ENCODE assay signal across 24 cellular contexts in the genomic region with DNA sequence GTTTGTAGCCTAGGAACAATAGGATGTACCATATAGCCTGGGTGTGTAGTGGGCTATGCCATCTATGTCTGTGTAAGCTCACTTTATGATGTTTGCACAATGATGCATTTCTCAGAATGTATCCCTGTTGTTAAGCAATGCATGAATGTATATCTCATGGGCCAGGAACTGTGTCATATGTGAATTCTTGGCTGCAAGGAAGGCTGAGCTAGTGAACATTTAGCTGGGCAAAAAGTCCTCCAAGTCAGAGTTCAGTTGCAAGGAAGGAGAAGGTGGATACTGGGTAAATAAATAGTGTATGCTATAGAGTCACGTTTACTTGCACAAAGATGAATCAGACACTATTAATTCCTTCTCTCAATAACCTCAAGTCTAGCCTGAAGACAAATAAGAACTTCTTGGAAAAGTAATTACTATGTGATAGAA.
DNase-seq lines count a peak whose midpoint lies in the region; ATAC-seq and TF ChIP-seq lines count a peak whose summit lies in the region.
"Had no signal": no experiment of that assay in that cellular context is flagged by ENCODE, and none has a peak within 500 bp of the region (broad histone marks: within the 10 kb centered on the region; RNA-seq: fewer than 3 reads in every experiment).

No MANE protein-coding gene starts in this region.

- peak; percentile 95 for ATAC-seq in mucosa of descending colon
- ATAC-seq: activated CD4-positive, CD25-positive, alpha-beta regulatory T cell treated with anti-CD3 and anti-CD28 coated beads, Interleukin-2, amount 50 U/mL, for 24 hours; heart left ventricle; Right ventricle myocardium inferior; stimulated activated memory B cell treated with anti-CD40 and anti-IgM and Interleukin-4, amounts not matched to agents 10 μg/mL and 1 μg/mL and 100 μg/mL, for 72 hours had no signal

- H3K27me3 ChIP-seq in PC-9 (ENCODE audit: insufficient read depth, low read depth): no peaks in the 10 kb centered on the region
- H3K27me3 ChIP-seq: BLaER1 had no signal

- CTCF ChIA-PET in PC-9 (lab: Charles Lee): no interaction called here

- intact Hi-C loops in PC-9 (cut with micrococcal nuclease; ENCODE audit: unreplicated experiment) (loop anchor here (10.0 kb wide), 1 partner anchor 172 kb away; no protein-coding TSS in a partner anchor), mucosa of descending colon (cut with DNase I, micrococcal nuclease) (no loop called here)

- H3K4me2 ChIP-seq in PC-9: peak overlapping the region; percentile 26
- H3K4me2 ChIP-seq: BLaER1 had no signal

- POLR2A ChIA-PET in PC-9 (lab: Charles Lee; ENCODE audit: unreplicated experiment): interaction anchor here (0.7 kb wide), 1 partner anchor 94 kb away, joined by 4 read pairs; no protein-coding TSS in a partner anchor

- H3K9me3 ChIP-seq in PC-9 (ENCODE audit: insufficient read depth, low read depth): no peaks in the 10 kb centered on the region; the same call in 1 of the 2 replicates
- no peaks in the 10 kb centered on the region for H3K9me3 ChIP-seq in mucosa of descending colon
- H3K9me3 ChIP-seq: BLaER1 had no signal

- no peak overlapping the region for H3K4me3 ChIP-seq in PC-9
- no peak overlapping the region for H3K4me3 ChIP-seq in mucosa of descending colon
- H3K4me3 ChIP-seq: BLaER1, heart left ventricle had no signal

- H3K9me2 ChIP-seq in PC-9 (ENCODE audit: insufficient read depth): no peaks in the 10 kb centered on the region

- no peaks in the 10 kb centered on the region for H3K79me2 ChIP-seq in PC-9 (ENCODE audit: low read depth)

- no TSS peak for BruUV-seq in PC-9 (replicated peaks; lab: Mats Ljungman, UMichigan)

- TF ChIP-seq CTCF in PC-9 (conservative IDR thresholded peaks at IDR 0.05): no peak
- no peak for TF ChIP-seq CTCF in mucosa of descending colon (IDR thresholded peaks at IDR 0.05)

- no peak overlapping the region for H2AFZ ChIP-seq in PC-9

- DNase-seq in ELR (ENCODE audit: low read depth) (peak; percentile 18), PC-9 (peak in 1 of 2 experiments; percentile 95), epithelial cell of prostate (ENCODE audit: low read depth, low spot score) (peak; percentile 73), mucosa of descending colon (peak in 1 of 3 donors; percentile 55), NOMO-1 (lab: John Stamatoyannopoulos, UW; ENCODE audit: unreplicated experiment in 2 of 2) (no peak), mucosa of gallbladder (ENCODE audit: low spot score) (no peak), NCI-H1930 (lab: John Stamatoyannopoulos, UW) (no peak)
- DNase-seq in central memory CD4-positive, alpha-beta T cell: no peak
- DNase-seq: ACHN; activated CD4-positive, alpha-beta memory T cell treated with anti-CD3 and anti-CD28 coated beads, Interleukin-2, amount 10 ng/mL, durations not matched to agents 7 days and 5 days; cerebellar nuclear complex; effector CD4-positive, alpha-beta T cell; heart left ventricle; mesenchymal stem cell; naive B cell; NCI-H1105 treated with DMSO at 0.1 percent for 48 hours; NCI-H2029 treated with DMSO at 0.1 percent for 48 hours; NCI-H774; nucleus accumbens; T1000 had no signal

- H3K4me1 ChIP-seq in PC-9 (replicated peaks; ENCODE audit: insufficient read depth): peaks cover 21% of the 10 kb centered on the region
- H3K4me1 ChIP-seq in mucosa of descending colon (ENCODE audit: low read depth): peaks cover 25% of the 10 kb centered on the region
- H3K4me1 ChIP-seq: BLaER1, heart left ventricle had no signal

- no peaks in the 10 kb centered on the region for H4K20me1 ChIP-seq in PC-9 (ENCODE audit: insufficient read depth)
- H4K20me1 ChIP-seq: BLaER1 had no signal

- H3K27ac ChIP-seq in PC-9: no peak overlapping the region
- H3K27ac ChIP-seq in epithelial cell of prostate: peak overlapping the region; percentile 9
- H3K27ac ChIP-seq: BLaER1, heart left ventricle had no signal

- peaks cover 15% of the 10 kb centered on the region for H3F3A ChIP-seq in PC-9 (ENCODE audit: insufficient read depth, low read depth)

- H3K36me3 ChIP-seq in PC-9 (ENCODE audit: low read depth) (no peaks in the 10 kb centered on the region), mucosa of descending colon (ENCODE audit: low read depth) (no peaks in the 10 kb centered on the region)
- H3K36me3 ChIP-seq: BLaER1, heart left ventricle had no signal

Comparison
In these comparisons a context has a peak if more than half of its experiments do, and no peak if none do; other contexts are left out.
1. DNase-seq: peak in ELR (single experiment) and epithelial cell of prostate (single experiment); none in central memory CD4-positive, alpha-beta T cell (single experiment), NOMO-1 (0 of 2), mucosa of gallbladder (single experiment) and NCI-H1930 (0 of 2).